ENCODE assay signal across 11 cellular contexts in genomic region chr10:113950268-113950667, GRCh38.
"Had no signal": no experiment of that assay in that cellular context is flagged by ENCODE, and none has a peak within 500 bp of the region (broad histone marks: within the 10 kb centered on the region; RNA-seq: fewer than 3 reads in every experiment).

No MANE protein-coding gene starts in this region.

- H3K4me3 ChIP-seq: GM23248, GM23338, HAP-1 had no signal

- H3K4me2 ChIP-seq: GM23338 had no signal

- FAIRE-seq: H1, H54 had no signal

- H2AFZ ChIP-seq: GM23248, GM23338 had no signal

- H3K27ac ChIP-seq: GM23248 had no signal

- DNase-seq: GM23248, GOT3, H7, H9, HCEC 1CT, HFFc6 had no signal

- H3K4me1 ChIP-seq: HAP-1 had no signal

- H3K36me3 ChIP-seq: HAP-1 had no signal

- ATAC-seq: GM23338, HCT116 had no signal

- H3K9ac ChIP-seq: GM23248 had no signal

- H3K9me3 ChIP-seq: HAP-1 had no signal
